17 cellular contexts compared by ENCODE assay signal in the genomic region with DNA sequence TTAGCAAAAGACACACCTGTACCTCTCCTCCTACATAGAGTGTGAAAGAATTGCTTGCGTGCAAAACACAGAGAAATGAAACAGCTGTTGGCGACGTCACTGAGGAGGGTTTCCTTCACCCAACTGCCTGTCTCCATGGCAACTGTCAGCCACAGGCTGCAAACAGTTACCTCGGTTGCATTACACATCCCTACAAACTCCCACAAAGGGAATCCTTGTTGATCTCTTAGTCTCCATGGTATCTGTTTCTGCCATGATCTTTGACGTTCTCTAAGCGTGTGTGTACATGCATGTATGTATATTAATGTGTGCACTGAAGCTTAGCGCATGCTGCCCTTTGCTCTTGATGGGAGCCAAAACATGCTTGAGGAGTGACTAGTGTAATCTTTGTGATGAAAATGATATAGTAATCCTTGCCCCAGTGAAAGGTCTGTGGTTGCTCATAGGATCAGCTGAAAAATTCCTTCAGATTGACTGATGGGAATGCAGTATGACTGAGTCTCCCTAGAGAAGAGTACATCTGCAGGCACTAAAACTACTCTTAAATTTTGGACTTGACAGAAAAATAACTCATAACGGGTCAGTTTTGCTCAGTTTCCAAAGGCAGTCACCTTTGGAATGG.
DNase-seq lines count a peak whose midpoint lies in the region; ATAC-seq and TF ChIP-seq lines count a peak whose summit lies in the region.
"Had no signal": no experiment of that assay in that cellular context is flagged by ENCODE, and none has a peak within 500 bp of the region (broad histone marks: within the 10 kb centered on the region; RNA-seq: fewer than 3 reads in every experiment).

No MANE protein-coding gene starts in this region.

- peaks cover 0 to 9% of the 10 kb centered on the region in 2 donors for H3K9me3 ChIP-seq in ascending aorta

- no CpG with 5 or more reads among the region's 8 CpGs for WGBS in mesendoderm (ENCODE audit: extremely low coverage, insufficient coverage, low lambda C conversion rate)

- DNase-seq in Calu3 (peak; percentile 8), NCI-H1694 (lab: John Stamatoyannopoulos, UW) (peak; percentile 15), dermis blood vessel endothelial cell (peak; percentile 31), mesendoderm (peak; percentile 38), ascending aorta (ENCODE audit: low spot score in 2 of 2) (no peak), left cardiac atrium (no peak), NK-92 (lab: John Stamatoyannopoulos, UW; ENCODE audit: unreplicated experiment) (no peak), NCI-H1436 (lab: John Stamatoyannopoulos, UW) (no peak)
- DNase-seq: activated naive CD4-positive, alpha-beta T cell treated with anti-CD3 and anti-CD28 coated beads, Interleukin-2, amount 10 ng/mL, durations not matched to agents 7 days and 5 days; cerebellar nuclear complex; GF-D8; NCI-H1105; NK-92 treated with Interleukin-12 subunit alpha and Interleukin-12 subunit beta, amount 100 ng/mL, for 24 hours; psoas muscle; stimulated activated naive CD4-positive, alpha-beta T cell treated with Interleukin-2 at 50 U/mL for 16 hours had no signal

- TF ChIP-seq CTCF in Calu3 (IDR thresholded peaks at IDR 0.05; ENCODE audit: unreplicated experiment) (no peak), ascending aorta (IDR thresholded peaks at IDR 0.05) (no peak)

- no peaks in the 10 kb centered on the region for H3K4me1 ChIP-seq in mesendoderm (ENCODE audit: control insufficient read depth, low read depth, low read length)
- no peaks in the 10 kb centered on the region for H3K4me1 ChIP-seq in ascending aorta
- H3K4me1 ChIP-seq: BLaER1 treated with 17β-estradiol and CSF1 and Interleukin-3, amounts not matched to agents 10 nM and 100 nM; psoas muscle had no signal

- no peaks in the 10 kb centered on the region for H3K79me1 ChIP-seq in mesendoderm (ENCODE audit: low read length)

- no peak overlapping the region for H3K4me2 ChIP-seq in mesendoderm (ENCODE audit: low read length)
- H3K4me2 ChIP-seq: BLaER1 treated with 17β-estradiol and CSF1 and Interleukin-3, amounts not matched to agents 10 nM and 100 nM had no signal

- intact Hi-C loops in Calu3 (cut with micrococcal nuclease; ENCODE audit: unreplicated experiment) (no loop called here), ascending aorta (cut with DNase I) (no loop called here), left cardiac atrium (cut with DNase I) (no loop called here)

- H2BK15ac ChIP-seq in mesendoderm (replicated peaks; ENCODE audit: low read depth) = no peak overlapping the region

- H4K5ac ChIP-seq in mesendoderm (ENCODE audit: low read length) = no peak overlapping the region

- no peak overlapping the region for H3K9ac ChIP-seq in mesendoderm (ENCODE audit: low read length)
- H3K9ac ChIP-seq: BLaER1 treated with 17β-estradiol and CSF1 and Interleukin-3, amounts not matched to agents 10 nM and 100 nM had no signal

- no peak overlapping the region for H2BK120ac ChIP-seq in mesendoderm (ENCODE audit: low read depth, low read length)

- H3K27ac ChIP-seq in mesendoderm (ENCODE audit: low read depth, low read length) (no peak overlapping the region), ascending aorta (no peak overlapping the region)
- H3K27ac ChIP-seq: BLaER1 treated with 17β-estradiol and CSF1 and Interleukin-3, amounts not matched to agents 10 nM and 100 nM; psoas muscle; SK-N-MC had no signal

- no peaks in the 10 kb centered on the region for H3K27me3 ChIP-seq in mesendoderm (ENCODE audit: insufficient read depth, low read length, poor library complexity)
- no peaks in the 10 kb centered on the region for H3K27me3 ChIP-seq in ascending aorta
- H3K27me3 ChIP-seq: BLaER1 treated with 17β-estradiol and CSF1 and Interleukin-3, amounts not matched to agents 10 nM and 100 nM had no signal

- H3K27ac Mint-ChIP-seq in Calu3 (ENCODE audit: unreplicated experiment) = no peak overlapping the region
- H3K27ac Mint-ChIP-seq: activated naive CD4-positive, alpha-beta T cell treated with anti-CD3 and anti-CD28 coated beads, Interleukin-2, amount 10 ng/mL, durations not matched to agents 7 days and 5 days had no signal

- peaks cover 9% of the 10 kb centered on the region for H3K4me1 Mint-ChIP-seq in Calu3 (ENCODE audit: low read depth, unreplicated experiment)
- H3K4me1 Mint-ChIP-seq: activated naive CD4-positive, alpha-beta T cell treated with anti-CD3 and anti-CD28 coated beads, Interleukin-2, amount 10 ng/mL, durations not matched to agents 7 days and 5 days had no signal

- no peak overlapping the region for H3K56ac ChIP-seq in mesendoderm (ENCODE audit: low read length)

- no peak overlapping the region for H3K18ac ChIP-seq in mesendoderm (ENCODE audit: low read length)

- no peak for ATAC-seq in left cardiac atrium
- ATAC-seq: psoas muscle had no signal

- H3K4ac ChIP-seq in mesendoderm (ENCODE audit: low read depth, low read length) = no peak overlapping the region

- CTCF ChIA-PET in Calu3 (lab: Charles Lee) = no interaction called here

- H2AK5ac ChIP-seq in mesendoderm (ENCODE audit: low read length) = no peak overlapping the region

- H3K36me3 ChIP-seq in mesendoderm (ENCODE audit: control insufficient read depth, insufficient read depth, low read length) = no peaks in the 10 kb centered on the region
- no peaks in the 10 kb centered on the region for H3K36me3 ChIP-seq in ascending aorta
- H3K36me3 ChIP-seq: BLaER1 treated with 17β-estradiol and CSF1 and Interleukin-3, amounts not matched to agents 10 nM and 100 nM had no signal

- no peaks in the 10 kb centered on the region for H3K36me3 Mint-ChIP-seq in Calu3 (ENCODE audit: insufficient read depth, unreplicated experiment)
- H3K36me3 Mint-ChIP-seq: activated naive CD4-positive, alpha-beta T cell treated with anti-CD3 and anti-CD28 coated beads, Interleukin-2, amount 10 ng/mL, durations not matched to agents 7 days and 5 days had no signal

- no peaks in the 10 kb centered on the region for H3K27me3 Mint-ChIP-seq in Calu3 (ENCODE audit: unreplicated experiment)
- H3K27me3 Mint-ChIP-seq: activated naive CD4-positive, alpha-beta T cell treated with anti-CD3 and anti-CD28 coated beads, Interleukin-2, amount 10 ng/mL, durations not matched to agents 7 days and 5 days had no signal

- H2BK5ac ChIP-seq in mesendoderm (ENCODE audit: low read length) = no peak overlapping the region

- no TSS peak for BruUV-seq in Calu3 (replicated peaks; lab: Mats Ljungman, UMichigan)

- H4K8ac ChIP-seq in mesendoderm (ENCODE audit: low read depth, low read length) = no peak overlapping the region

- H3K9me3 Mint-ChIP-seq in Calu3 (ENCODE audit: low read depth, unreplicated experiment) = no peaks in the 10 kb centered on the region

- no peaks in the 10 kb centered on the region for H3K79me2 ChIP-seq in mesendoderm (ENCODE audit: control insufficient read depth, insufficient read depth, low read length)

- H3K23ac ChIP-seq in mesendoderm (ENCODE audit: low read length) = no peak overlapping the region

- H3K4me3 Mint-ChIP-seq in Calu3 (ENCODE audit: low read depth, unreplicated experiment) = no peak overlapping the region
- H3K4me3 Mint-ChIP-seq: activated naive CD4-positive, alpha-beta T cell treated with anti-CD3 and anti-CD28 coated beads, Interleukin-2, amount 10 ng/mL, durations not matched to agents 7 days and 5 days had no signal

- no peak overlapping the region for H3K4me3 ChIP-seq in mesendoderm (ENCODE audit: low read length)
- no peak overlapping the region for H3K4me3 ChIP-seq in ascending aorta
- H3K4me3 ChIP-seq: BLaER1 treated with 17β-estradiol and CSF1 and Interleukin-3, amounts not matched to agents 10 nM and 100 nM; psoas muscle; SK-N-MC had no signal

Comparison
In these comparisons a context has a peak if more than half of its experiments do, and no peak if none do; other contexts are left out.
1. DNase-seq: peak in Calu3 (single experiment), NCI-H1694 (single experiment), dermis blood vessel endothelial cell (single experiment) and mesendoderm (single experiment); none in ascending aorta (0 of 2), left cardiac atrium (single experiment), NK-92 (single experiment) and NCI-H1436 (single experiment).